8 cellular contexts compared by ENCODE assay signal in the genomic region with DNA sequence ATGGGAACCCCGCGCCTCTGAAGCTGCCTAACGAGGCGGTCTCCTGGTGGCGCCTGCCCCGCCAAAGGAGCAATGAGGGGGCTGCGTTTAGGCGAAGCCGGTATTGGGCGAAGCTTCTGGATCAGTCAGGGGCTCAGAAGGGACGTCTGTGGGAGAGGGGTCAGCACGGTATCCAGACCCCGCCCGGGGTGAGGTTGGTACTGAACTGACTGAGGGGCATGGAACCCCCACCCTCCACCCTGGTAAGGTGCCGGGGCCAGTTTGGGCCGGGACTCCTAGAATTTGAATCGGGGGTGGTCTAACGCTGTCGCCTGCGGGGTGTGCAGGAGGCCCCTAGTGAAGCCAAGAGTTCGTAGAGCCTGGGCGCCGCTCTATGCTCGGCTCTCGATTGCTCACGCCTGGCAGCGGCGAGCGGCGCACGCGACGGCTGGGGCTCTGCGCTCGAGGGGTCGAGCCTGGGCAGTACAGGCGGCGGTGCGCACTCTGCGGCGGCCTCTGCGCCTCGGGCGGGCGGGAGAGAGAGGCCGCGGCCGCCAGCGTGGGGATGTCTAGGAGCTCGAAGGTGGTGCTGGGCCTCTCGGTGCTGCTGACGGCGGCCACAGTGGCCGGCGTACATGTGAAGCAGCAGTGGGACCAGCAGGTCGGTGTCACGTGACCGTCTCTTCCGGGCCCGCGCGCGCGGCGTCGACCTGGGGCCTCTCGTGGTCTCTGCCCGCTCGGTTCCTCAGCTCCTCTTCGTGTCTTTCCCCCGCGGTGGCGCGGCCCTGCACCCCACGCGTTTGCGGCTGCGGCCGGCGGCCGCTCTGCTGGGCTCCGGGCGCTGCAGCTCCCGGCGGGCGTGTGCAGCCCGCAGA. TPM values are rescaled to one million over a fixed set of nuclear protein-coding genes. Genes with fewer than 3 reads are reported as not detected.
DNase-seq lines count a peak whose midpoint lies in the region; ATAC-seq, FAIRE-seq and TF ChIP-seq lines count a peak whose summit lies in the region.

A gene with protein sequence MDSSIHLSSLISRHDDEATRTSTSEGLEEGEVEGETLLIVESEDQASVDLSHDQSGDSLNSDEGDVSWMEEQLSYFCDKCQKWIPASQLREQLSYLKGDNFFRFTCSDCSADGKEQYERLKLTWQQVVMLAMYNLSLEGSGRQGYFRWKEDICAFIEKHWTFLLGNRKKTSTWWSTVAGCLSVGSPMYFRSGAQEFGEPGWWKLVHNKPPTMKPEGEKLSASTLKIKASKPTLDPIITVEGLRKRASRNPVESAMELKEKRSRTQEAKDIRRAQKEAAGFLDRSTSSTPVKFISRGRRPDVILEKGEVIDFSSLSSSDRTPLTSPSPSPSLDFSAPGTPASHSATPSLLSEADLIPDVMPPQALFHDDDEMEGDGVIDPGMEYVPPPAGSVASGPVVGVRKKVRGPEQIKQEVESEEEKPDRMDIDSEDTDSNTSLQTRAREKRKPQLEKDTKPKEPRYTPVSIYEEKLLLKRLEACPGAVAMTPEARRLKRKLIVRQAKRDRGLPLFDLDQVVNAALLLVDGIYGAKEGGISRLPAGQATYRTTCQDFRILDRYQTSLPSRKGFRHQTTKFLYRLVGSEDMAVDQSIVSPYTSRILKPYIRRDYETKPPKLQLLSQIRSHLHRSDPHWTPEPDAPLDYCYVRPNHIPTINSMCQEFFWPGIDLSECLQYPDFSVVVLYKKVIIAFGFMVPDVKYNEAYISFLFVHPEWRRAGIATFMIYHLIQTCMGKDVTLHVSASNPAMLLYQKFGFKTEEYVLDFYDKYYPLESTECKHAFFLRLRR (plus strand): TSS at position 452 of the 854 bp plus-strand sequence. CDS start 4,798 bp downstream, outside the sequence.
A gene with protein sequence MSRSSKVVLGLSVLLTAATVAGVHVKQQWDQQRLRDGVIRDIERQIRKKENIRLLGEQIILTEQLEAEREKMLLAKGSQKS (plus strand): TSS at position 452 of the 854 bp plus-strand sequence. CDS start 93 bp downstream, at position 545.

- peak within 1 kb of the TSS; percentile 79 to 96 (median 92) for H3K4me3 ChIP-seq in heart right ventricle

- CTCF ChIA-PET in T-cell (lab: Charles Lee), result interaction anchor here (0.6 to 1.5 kb wide), 3 partner anchors 150 to 455 kb away, joined by 3 to 10 read pairs (median 9); a partner anchor contains a TSS

- intact Hi-C loops in heart right ventricle (cut with DNase I) (loop anchor here in 8 of 10 donors (5.0 to 10.0 kb wide), 2 partner anchors 147 to 150 kb away; a partner anchor contains a TSS), posterior cingulate gyrus (cut with DNase I) (loop anchor here (2.0 to 5.0 kb wide), 2 partner anchors 150 to 169 kb away; a partner anchor contains a TSS)

- H3K27me3 Mint-ChIP-seq in T-cell, result no peaks in the 10 kb centered on the region
- peaks cover 4% of the 10 kb centered on the region for H3K27me3 Mint-ChIP-seq in type B pancreatic cell

- POLR2A ChIA-PET in T-cell (lab: Charles Lee), result interaction anchor here in 1 of 2 donors (0.5 to 1.1 kb wide), 2 partner anchors 43 to 370 kb away, joined by 3 to 6 read pairs; a partner anchor contains a TSS

- peak; percentile 74 for DNase-seq in GM12891 (ENCODE audit: insufficient read length, low spot score)
- peak; percentile 84 for DNase-seq in NCI-H1105 treated with DMSO at 0.1 percent for 48 hours (lab: John Stamatoyannopoulos, UW)
- DNase-seq in T-cell, result peak; percentile 78 to 92 (median 88)
- DNase-seq in heart right ventricle, result peak; percentile 91 to 93
- DNase-seq in posterior cingulate gyrus, result peak; percentile 82 to 98 (median 89)
- DNase-seq in type B pancreatic cell (ENCODE audit: extremely low spot score, unreplicated experiment), result peak; percentile 95

- H3K36me3 Mint-ChIP-seq in T-cell (peaks cover 7% of the 10 kb centered on the region), type B pancreatic cell (peaks cover 11% of the 10 kb centered on the region)

- H3K9me3 ChIP-seq in heart right ventricle, result no peaks in the 10 kb centered on the region

- no peaks in the 10 kb centered on the region for H3K27me3 ChIP-seq in heart right ventricle

- ATAC-seq in HG02678 (IDR thresholded peaks at IDR 0.05; ENCODE audit: unreplicated experiment) (peak; percentile 89), T-cell (replicated peaks in 1 of 4) (peak; percentile 89 to 95 (median 92)), heart right ventricle (peak; percentile 98 to 99 (median 99))

- H3K4me1 ChIP-seq in heart right ventricle, result peaks cover 5 to 37% (median 21%) of the 10 kb centered on the region in 9 donors

- H3K4me3 Mint-ChIP-seq in T-cell, result peak within 1 kb of the TSS; percentile 87 to 89 (median 88)
- H3K4me3 Mint-ChIP-seq in type B pancreatic cell, result peak within 1 kb of the TSS; percentile 82

- TF ChIP-seq CTCF in heart right ventricle (IDR thresholded peaks at IDR 0.05), result peak in 1 of 9 donors; percentile 3
- TF ChIP-seq CTCF in type B pancreatic cell (conservative IDR thresholded peaks at IDR 0.05), result no peak

- TF ChIP-seq POLR2A in GM12891 (IDR thresholded peaks at IDR 0.05; ENCODE audit: low read depth, low read length), result peak; percentile 76

- H3K36me3 ChIP-seq in heart right ventricle, result peaks cover 0 to 8% (median 4%) of the 10 kb centered on the region in 9 donors

- H3K4me1 Mint-ChIP-seq in T-cell, result peaks cover 28 to 38% (median 36%) of the 10 kb centered on the region in 3 donors
- H3K4me1 Mint-ChIP-seq in type B pancreatic cell (ENCODE audit: unreplicated experiment), result peaks cover 20% of the 10 kb centered on the region

- H3K27ac Mint-ChIP-seq in T-cell (peak within 1 kb of the TSS; percentile 81 to 89), type B pancreatic cell (peak within 1 kb of the TSS; percentile 87)

- H3K27ac ChIP-seq in adipose tissue (ENCODE audit: low read depth, low read length) (peak within 1 kb of the TSS; percentile 45), heart right ventricle (peak within 1 kb of the TSS; percentile 74 to 96 (median 90))

- peak; percentile 93 for FAIRE-seq in GM12891 (lab: Jason Lieb, UNC)

- WGBS in adipose tissue, 3 donors, result 0 to 1% (median 0%) methylated on average over 69 to 87 of the region's 87 CpGs
- WGBS in heart right ventricle, 2 donors, result 0 to 1% methylated on average over 83 to 87 of the region's 87 CpGs

- H3K9me3 Mint-ChIP-seq in T-cell (no peaks in the 10 kb centered on the region), type B pancreatic cell (no peaks in the 10 kb centered on the region)

TF ChIP-seq in GM12891, 5 proteins besides CTCF, POLR2A, EP300 and RAD21:
- no peak for TF ChIP-seq SPI1 (IDR thresholded peaks at IDR 0.05; ENCODE audit: low read depth, low read length)
- TF ChIP-seq PAX5 (IDR thresholded peaks at IDR 0.05; ENCODE audit: insufficient read depth, low read length, severe bottlenecking), result peak; percentile 36
- peak; percentile 47; the same call in 1 of the 2 replicates for TF ChIP-seq POLR2AphosphoS5 (IDR thresholded peaks at IDR 0.05; ENCODE audit: low read depth, low read length)
- TF ChIP-seq TAF1 (IDR thresholded peaks at IDR 0.05; ENCODE audit: low read depth, low read length), result peak; percentile 81
- TF ChIP-seq POU2F2 (IDR thresholded peaks at IDR 0.05; ENCODE audit: low read depth, low read length), result peak; percentile 56; the same call in 1 of the 2 replicates

RNA-seq across cellular contexts. Expression of the first gene that starts in this region (rescaled TPM):
- 9.2 TPM for polyA plus RNA-seq in GM12891 (2012; ENCODE audit: low read depth, missing spikeins)
- 10 to 100 TPM; 11.3 to 22.2 (median 20.5) TPM for total RNA-seq in T-cell
- 1 to 10 TPM; 5.9 to 7.6 (median 6.4) TPM for polyA plus RNA-seq in adipose tissue
- total RNA-seq in heart right ventricle, result 10 to 100 TPM in 6 of 10 donors, 1 to 10 TPM in 4; 8.9 to 16.5 (median 10.8) TPM
- 1 to 10 TPM; 4.2 to 5.4 TPM for polyA plus RNA-seq in heart right ventricle
- 19.7 and 24.9 TPM in 2 replicates for total RNA-seq in type B pancreatic cell (ENCODE audit: low replicate concordance)

RNA-seq across cellular contexts. Expression of the second gene that starts in this region (rescaled TPM):
- 11.5 TPM for polyA plus RNA-seq in GM12891 (2012; ENCODE audit: low read depth, missing spikeins)
- 10 to 100 TPM in 4 of 5 donors, 1 to 10 TPM in 1; 10.0 to 15.6 (median 13.4) TPM for total RNA-seq in T-cell
- 10 to 100 TPM in 2 of 3 donors, 1 to 10 TPM in 1; 8.5 to 12.5 (median 10.1) TPM for polyA plus RNA-seq in adipose tissue
- total RNA-seq in heart right ventricle, result 10 to 100 TPM in 9 of 10 donors, 1 to 10 TPM in 1; 9.2 to 14.5 (median 12.0) TPM
- polyA plus RNA-seq in heart right ventricle, result 10 to 100 TPM in 1 of 2 donors, 1 to 10 TPM in 1; 8.9 to 15.8 TPM
- total RNA-seq in type B pancreatic cell (ENCODE audit: low replicate concordance), result 17.8 and 18.7 TPM in 2 replicates

Comparison
In these comparisons a context has a peak if more than half of its experiments do, and no peak if none do; other contexts are left out.
1. Peak in every context shown above with its lines: DNase-seq, ATAC-seq, H3K4me3 ChIP-seq and H3K27ac ChIP-seq.